ENCODE assay signal across 8 cellular contexts in the genomic region with DNA sequence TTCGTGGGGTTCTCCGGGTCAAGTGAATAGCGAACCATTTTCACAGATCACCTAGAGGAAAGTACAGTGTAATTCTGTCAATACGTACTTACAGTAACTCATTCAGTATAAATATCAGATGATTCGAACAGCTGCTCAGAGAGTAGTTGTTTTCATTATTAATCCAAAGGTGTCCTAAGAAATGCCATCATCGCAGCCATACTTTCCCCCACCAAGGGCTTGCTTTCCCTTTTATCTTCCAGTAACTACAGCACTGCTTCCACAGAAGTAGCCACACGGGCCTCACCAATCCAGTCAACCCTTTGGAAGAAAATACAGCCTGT. TPM values are rescaled to one million over a fixed set of nuclear protein-coding genes. Genes with fewer than 3 reads are reported as not detected.
DNase-seq lines count a peak whose midpoint lies in the region; ATAC-seq and TF ChIP-seq lines count a peak whose summit lies in the region.

No MANE protein-coding gene starts in this region.

- no peaks in the 10 kb centered on the region for H3K27me3 ChIP-seq in Caco-2 (replicated peaks; ENCODE audit: control insufficient read depth, insufficient read depth, low read length)
- no peaks in the 10 kb centered on the region for H3K27me3 ChIP-seq in PC-3 (ENCODE audit: low read length)
- H3K27me3 ChIP-seq in ovary = no peaks in the 10 kb centered on the region

- no peak overlapping the region for H2AFZ ChIP-seq in PC-3 (ENCODE audit: low read length)

- peaks cover 23% of the 10 kb centered on the region for H4K20me1 ChIP-seq in PC-3 (ENCODE audit: low read length)

- H3K36me3 ChIP-seq in Caco-2 (ENCODE audit: control insufficient read depth, insufficient read depth, low read length) = no peaks in the 10 kb centered on the region
- peaks cover 23% of the 10 kb centered on the region for H3K36me3 ChIP-seq in PC-3 (ENCODE audit: low read depth, low read length)
- no peaks in the 10 kb centered on the region for H3K36me3 ChIP-seq in ovary

- CTCF ChIA-PET in Caco-2 (lab: Charles Lee) (no interaction called here), PC-3 (lab: Charles Lee) (no interaction called here)

- H3K9me3 Mint-ChIP-seq in Caco-2 (ENCODE audit: unreplicated experiment) = no peaks in the 10 kb centered on the region

- intact Hi-C loops in Caco-2 (cut with micrococcal nuclease; ENCODE audit: unreplicated experiment) = no loop called here
- intact Hi-C loops in PC-3 (cut with micrococcal nuclease) = no loop called here
- intact Hi-C loops in ovary (cut with DNase I) = loop anchor here in 1 of 4 donors (10.0 kb wide), 2 partner anchors 793 to 817 kb away; a partner anchor contains a TSS

- DNase-seq in Caco-2 = no peak
- DNase-seq in PC-3 = no peak
- no peak for DNase-seq in epithelial cell of esophagus (ENCODE audit: low read depth)
- no peak for DNase-seq in ovary
- DNase-seq in NCI-H510A treated with DMSO at 0.1 percent for 48 hours (lab: John Stamatoyannopoulos, UW) = no peak
- DNase-seq in islet precursor cell = no peak
- no peak for DNase-seq in anterior cingulate cortex (lab: John Stamatoyannopoulos, UW)
- DNase-seq in stimulated activated CD4-positive, alpha-beta T cell treated with anti-CD3 and anti-CD28 coated beads, Interleukin-2, amount 100 ng/mL, for 24 hours = no peak

- peaks cover 30% of the 10 kb centered on the region for H3K79me2 ChIP-seq in PC-3 (ENCODE audit: low read length)

- no peak for ATAC-seq in PC-3

- peak overlapping the region; percentile 92 for H3K27ac Mint-ChIP-seq in Caco-2 (ENCODE audit: unreplicated experiment)

- peaks cover 7% of the 10 kb centered on the region for H3K4me1 ChIP-seq in Caco-2
- peaks cover 15% of the 10 kb centered on the region; the same call in 1 of the 2 replicates for H3K4me1 ChIP-seq in PC-3 (ENCODE audit: insufficient read depth, low read length)
- peaks cover 3% of the 10 kb centered on the region for H3K4me1 ChIP-seq in ovary (ENCODE audit: insufficient read depth)

- H3K9me3 ChIP-seq in Caco-2 = no peaks in the 10 kb centered on the region
- no peaks in the 10 kb centered on the region for H3K9me3 ChIP-seq in PC-3 (ENCODE audit: low read length)
- no peaks in the 10 kb centered on the region for H3K9me3 ChIP-seq in ovary

- 7 to 18% (median 8%) methylated on average over 7 of the region's 7 CpGs for WGBS in ovary, 3 donors

- H3K4me3 Mint-ChIP-seq in Caco-2 (ENCODE audit: unreplicated experiment) = peak overlapping the region; percentile 87

- BruUV-seq in Caco-2 (replicated peaks; lab: Mats Ljungman, UMichigan) = no TSS peak
- no TSS peak for BruUV-seq in PC-3 (replicated peaks; lab: Mats Ljungman, UMichigan)

- peaks cover 61% of the 10 kb centered on the region for H3K36me3 Mint-ChIP-seq in Caco-2 (ENCODE audit: insufficient read depth, unreplicated experiment)

- no peak for TF ChIP-seq POLR2A in ovary (IDR thresholded peaks at IDR 0.05)

- no peaks in the 10 kb centered on the region for H3K27me3 Mint-ChIP-seq in Caco-2 (ENCODE audit: insufficient read depth, unreplicated experiment)

- POLR2A ChIA-PET in Caco-2 (lab: Charles Lee) = interaction anchor here (0.5 kb wide), 1 partner anchor 59 kb away, joined by 5 read pairs; no protein-coding TSS in a partner anchor
- POLR2A ChIA-PET in PC-3 (lab: Charles Lee; ENCODE audit: unreplicated experiment) = no interaction called here

- peak overlapping the region; percentile 89 for H3K4me2 ChIP-seq in PC-3 (ENCODE audit: low read length)

- peaks cover 18% of the 10 kb centered on the region for H3F3A ChIP-seq in PC-3 (ENCODE audit: low read length, unreplicated experiment)

- H3K9ac ChIP-seq in PC-3 (ENCODE audit: low read length) = peak overlapping the region; percentile 100

- TF ChIP-seq CTCF in Caco-2 (IDR thresholded peaks at IDR 0.05; ENCODE audit: insufficient read depth in 1 of 2, low read depth in 1 of 2, low read length in 1 of 2, severe bottlenecking in 1 of 2, unreplicated experiment in 1 of 2) = no peak
- TF ChIP-seq CTCF in PC-3 (conservative IDR thresholded peaks at IDR 0.05; ENCODE audit: low read depth, low read length) = no peak
- no peak for TF ChIP-seq CTCF in epithelial cell of esophagus (IDR thresholded peaks at IDR 0.05; ENCODE audit: insufficient read depth, low read depth, low read length, missing control alignments)
- TF ChIP-seq CTCF in ovary (IDR thresholded peaks at IDR 0.05) = no peak

- no peaks in the 10 kb centered on the region for H3K9me2 ChIP-seq in PC-3 (replicated peaks; ENCODE audit: low read length)

- H3K4me3 ChIP-seq in Caco-2 (ENCODE audit: low read depth, low read length) (peak overlapping the region; percentile 75), PC-3 (ENCODE audit: low read length) (peak overlapping the region; percentile 90), epithelial cell of esophagus (ENCODE audit: low read length) (peak overlapping the region; percentile 99), ovary (peak overlapping the region; percentile 61)

- H3K4me1 Mint-ChIP-seq in Caco-2 (ENCODE audit: low read depth, unreplicated experiment) = no peaks in the 10 kb centered on the region

- TF ChIP-seq EP300 in ovary (IDR thresholded peaks at IDR 0.05) = no peak

- H3K27ac ChIP-seq in PC-3 (ENCODE audit: low read length) = peak overlapping the region; percentile 68
- H3K27ac ChIP-seq in ovary = peak overlapping the region; percentile 73 to 82

RNA-seq across cellular contexts. Expression of a gene that starts 0.8 kb away (rescaled TPM):
- total RNA-seq in Caco-2 (2022) = 989 and 1,037 TPM in 2 replicates
- 773 and 829 TPM in 2 replicates for total RNA-seq in PC-3 (2014; rRNA removed)
- total RNA-seq in ovary = 1,000 to 10,000 TPM; 3,089 to 8,014 (median 3,638) TPM
- polyA plus RNA-seq in ovary = 1,000 to 10,000 TPM; 3,009 to 5,423 TPM

RNA-seq across cellular contexts. Expression of a gene that starts 4.5 kb away (rescaled TPM):
- total RNA-seq in Caco-2 (2022) (14.0 and 14.7 TPM in 2 replicates), PC-3 (2014; rRNA removed) (5.7 and 6.8 TPM in 2 replicates), ovary (10 to 100 TPM; 35.4 to 51.4 (median 44.9) TPM)
- polyA plus RNA-seq in ovary = 10 to 100 TPM; 60.0 to 81.3 TPM

RNA-seq across cellular contexts. Expression of a gene that starts 31.1 kb away (rescaled TPM):
- total RNA-seq in Caco-2 (2022) (33.1 and 35.1 TPM in 2 replicates), PC-3 (2014; rRNA removed) (20.2 and 29.8 TPM in 2 replicates), ovary (10 to 100 TPM; 64.1 to 96.0 (median 78.5) TPM)
- 10 to 100 TPM; 26.2 to 61.5 TPM for polyA plus RNA-seq in ovary
